ENCODE assay signal across 8 cellular contexts in the genomic region with DNA sequence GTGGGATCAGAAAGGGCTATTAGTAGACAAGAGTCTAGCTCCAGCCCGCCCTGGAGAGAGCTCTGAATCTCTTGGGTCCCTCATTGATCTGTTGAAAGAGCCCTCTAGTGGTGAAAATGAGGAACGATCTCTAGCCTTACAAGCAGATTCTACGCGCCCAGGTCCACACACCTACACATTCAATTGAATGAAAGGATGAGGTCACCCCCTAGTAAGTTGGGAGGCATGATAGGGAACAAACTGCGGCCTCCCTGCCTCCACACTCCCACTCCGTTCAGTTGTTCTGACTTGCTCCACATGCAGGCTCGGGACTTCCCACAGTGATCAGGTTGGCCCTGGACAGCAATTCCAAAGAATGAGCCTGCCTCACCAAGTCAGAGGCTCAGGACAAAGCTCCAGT. TPM values are rescaled to one million over a fixed set of nuclear protein-coding genes. Genes with fewer than 3 reads are reported as not detected.
DNase-seq lines count a peak whose midpoint lies in the region; ATAC-seq and TF ChIP-seq lines count a peak whose summit lies in the region.

No MANE protein-coding gene starts in this region.

- H3K4me2 ChIP-seq in MM.1S (ENCODE audit: low read depth, low read length) (no peak overlapping the region), mammary epithelial cell (ENCODE audit: insufficient read depth, low read depth, low read length) (no peak overlapping the region)

- DNase-seq in NK-92 treated with Interleukin-12 subunit alpha and Interleukin-12 subunit beta, amount 100 ng/mL, for 24 hours (lab: John Stamatoyannopoulos, UW): peak; percentile 16
- DNase-seq in NK-92 (lab: John Stamatoyannopoulos, UW; ENCODE audit: unreplicated experiment) (no peak), MM.1S (peak; percentile 39), mammary epithelial cell (peak; percentile 32), left lobe of liver (ENCODE audit: low spot score) (no peak)
- peak; percentile 23 for DNase-seq in T-helper 2 cell treated with Interferon-gamma antibody and Interleukin-4, amounts not matched to agents 5 μg/mL and 100 μg/mL, for 36 hours (ENCODE audit: low spot score)
- peak; percentile 48 for DNase-seq in stimulated activated CD8-positive, alpha-beta memory T cell treated with anti-CD3 and anti-CD28 coated beads, Interleukin-4, amount 100 ng/mL, for 48 hours

- ATAC-seq in left lobe of liver: peak; percentile 95
- ATAC-seq in HG02852 (IDR thresholded peaks at IDR 0.05; ENCODE audit: unreplicated experiment): no peak

- H3K4me1 Mint-ChIP-seq in T-helper 2 cell treated with Interferon-gamma antibody and Interleukin-4, amounts not matched to agents 5 μg/mL and 100 μg/mL, for 36 hours (ENCODE audit: low read depth): peaks cover 2% of the 10 kb centered on the region

- H3K4me3 ChIP-seq in MM.1S (ENCODE audit: low read length): no peak overlapping the region
- H3K4me3 ChIP-seq in mammary epithelial cell (replicated peaks in 1 of 3; ENCODE audit: insufficient read depth in 1 of 3, low read depth in 2 of 3, low read length in 3 of 3): no peak overlapping the region

- H4K20me1 ChIP-seq in MM.1S (ENCODE audit: insufficient read depth, low read length) (no peaks in the 10 kb centered on the region), mammary epithelial cell (ENCODE audit: insufficient read depth, low read length) (no peaks in the 10 kb centered on the region)

- no peak overlapping the region for H3K27ac ChIP-seq in MM.1S (ENCODE audit: low read length)
- no peak overlapping the region for H3K27ac ChIP-seq in mammary epithelial cell (ENCODE audit: insufficient read depth, low read depth, low read length)

- peaks cover 30% of the 10 kb centered on the region for H3K27me3 Mint-ChIP-seq in T-helper 2 cell treated with Interferon-gamma antibody and Interleukin-4, amounts not matched to agents 5 μg/mL and 100 μg/mL, for 36 hours (ENCODE audit: low read depth)

- H3K27ac Mint-ChIP-seq in T-helper 2 cell treated with Interferon-gamma antibody and Interleukin-4, amounts not matched to agents 5 μg/mL and 100 μg/mL, for 36 hours: no peak overlapping the region

- 20% methylated on average over 7 of the region's 7 CpGs for WGBS in mammary epithelial cell (ENCODE audit: low coverage, missing lambda C conversion rate)

- intact Hi-C loops in mammary epithelial cell (cut with micrococcal nuclease): loop anchor here (1.0 to 10.0 kb wide), 3 partner anchors 178 to 249 kb away; no protein-coding TSS in a partner anchor

- CTCF ChIA-PET in mammary epithelial cell (lab: Charles Lee; ENCODE audit: low non-redundant PET): interaction anchor here (0.7 to 1.4 kb wide), 2 partner anchors 160 to 182 kb away, joined by 4 to 7 read pairs; no protein-coding TSS in a partner anchor

- H3K79me2 ChIP-seq in MM.1S (ENCODE audit: low read length) (no peaks in the 10 kb centered on the region), mammary epithelial cell (ENCODE audit: insufficient read depth, low read length) (no peaks in the 10 kb centered on the region)

- H3K36me3 ChIP-seq in MM.1S (replicated peaks; ENCODE audit: insufficient read depth, low read length) (no peaks in the 10 kb centered on the region), mammary epithelial cell (ENCODE audit: insufficient read depth, low read length) (no peaks in the 10 kb centered on the region)

- H3K9ac ChIP-seq in MM.1S (ENCODE audit: low read length) (no peak overlapping the region), mammary epithelial cell (ENCODE audit: insufficient read depth, low read length) (no peak overlapping the region)

- H3K27me3 ChIP-seq in MM.1S (replicated peaks; ENCODE audit: insufficient read depth, low read length) (no peaks in the 10 kb centered on the region), mammary epithelial cell (ENCODE audit: insufficient read depth, low read length) (no peaks in the 10 kb centered on the region)

- H3K4me1 ChIP-seq in MM.1S (ENCODE audit: low read length) (no peaks in the 10 kb centered on the region), mammary epithelial cell (ENCODE audit: insufficient read depth, low read length) (no peaks in the 10 kb centered on the region)

- H3K9me3 ChIP-seq in MM.1S (replicated peaks; ENCODE audit: insufficient read depth, low read length) (no peaks in the 10 kb centered on the region), mammary epithelial cell (replicated peaks; ENCODE audit: insufficient read depth, low read length) (no peaks in the 10 kb centered on the region)

- H3K9me3 Mint-ChIP-seq in T-helper 2 cell treated with Interferon-gamma antibody and Interleukin-4, amounts not matched to agents 5 μg/mL and 100 μg/mL, for 36 hours: no peaks in the 10 kb centered on the region

- H3K4me3 Mint-ChIP-seq in T-helper 2 cell treated with Interferon-gamma antibody and Interleukin-4, amounts not matched to agents 5 μg/mL and 100 μg/mL, for 36 hours: no peak overlapping the region

- H3F3A ChIP-seq in MM.1S (ENCODE audit: insufficient read depth, low read length): no peaks in the 10 kb centered on the region

- in situ Hi-C loops in mammary epithelial cell (cut with MboI; ENCODE audit: low sequenced_read_pairs in 2 of 2): no loop called here

- no TSS peak for BruUV-seq in mammary epithelial cell (replicated peaks; lab: Mats Ljungman, UMichigan)

- no peaks in the 10 kb centered on the region for H3K9me2 ChIP-seq in MM.1S (replicated peaks; ENCODE audit: insufficient read depth, low read length)

- peak; percentile 67 for TF ChIP-seq CTCF in MM.1S (IDR thresholded peaks at IDR 0.05; ENCODE audit: low read length)
- TF ChIP-seq CTCF in mammary epithelial cell (conservative IDR thresholded peaks at IDR 0.05 in 1 of 2, IDR thresholded peaks at IDR 0.05 in 1 of 2; ENCODE audit: extremely low read depth in 1 of 2, insufficient read depth in 1 of 2, low read depth in 1 of 2, low read length in 2 of 2): peak; percentile 56 to 70

- H3K36me3 Mint-ChIP-seq in T-helper 2 cell treated with Interferon-gamma antibody and Interleukin-4, amounts not matched to agents 5 μg/mL and 100 μg/mL, for 36 hours (ENCODE audit: low read depth): no peaks in the 10 kb centered on the region

- dilution Hi-C loops in mammary epithelial cell (cut with HindIII; ENCODE audit: low sequenced_read_pairs): no loop called here

- H2AFZ ChIP-seq in MM.1S (ENCODE audit: low read length) (no peak overlapping the region), mammary epithelial cell (ENCODE audit: low read depth, low read length) (no peak overlapping the region)

RNA-seq across cellular contexts. Expression of a gene that starts 2.9 kb away (rescaled TPM):
- total RNA-seq in mammary epithelial cell (not detected), left lobe of liver (not detected)
- not detected for polyA plus RNA-seq in mammary epithelial cell
- not detected for polyA minus RNA-seq in mammary epithelial cell

Comparison
In these comparisons a context has a peak if more than half of its experiments do, and no peak if none do; other contexts are left out.
1. DNase-seq: peak in NK-92 treated with Interleukin-12 subunit alpha and Interleukin-12 subunit beta, amount 100 ng/mL, for 24 hours (single experiment), MM.1S (single experiment), T-helper 2 cell treated with Interferon-gamma antibody and Interleukin-4, amounts not matched to agents 5 μg/mL and 100 μg/mL, for 36 hours (single experiment), mammary epithelial cell (single experiment) and stimulated activated CD8-positive, alpha-beta memory T cell treated with anti-CD3 and anti-CD28 coated beads, Interleukin-4, amount 100 ng/mL, for 48 hours (single experiment); none in NK-92 (single experiment) and left lobe of liver (single experiment).